Comparison of ENCODE assay signal across 12 cellular contexts in the genomic region with DNA sequence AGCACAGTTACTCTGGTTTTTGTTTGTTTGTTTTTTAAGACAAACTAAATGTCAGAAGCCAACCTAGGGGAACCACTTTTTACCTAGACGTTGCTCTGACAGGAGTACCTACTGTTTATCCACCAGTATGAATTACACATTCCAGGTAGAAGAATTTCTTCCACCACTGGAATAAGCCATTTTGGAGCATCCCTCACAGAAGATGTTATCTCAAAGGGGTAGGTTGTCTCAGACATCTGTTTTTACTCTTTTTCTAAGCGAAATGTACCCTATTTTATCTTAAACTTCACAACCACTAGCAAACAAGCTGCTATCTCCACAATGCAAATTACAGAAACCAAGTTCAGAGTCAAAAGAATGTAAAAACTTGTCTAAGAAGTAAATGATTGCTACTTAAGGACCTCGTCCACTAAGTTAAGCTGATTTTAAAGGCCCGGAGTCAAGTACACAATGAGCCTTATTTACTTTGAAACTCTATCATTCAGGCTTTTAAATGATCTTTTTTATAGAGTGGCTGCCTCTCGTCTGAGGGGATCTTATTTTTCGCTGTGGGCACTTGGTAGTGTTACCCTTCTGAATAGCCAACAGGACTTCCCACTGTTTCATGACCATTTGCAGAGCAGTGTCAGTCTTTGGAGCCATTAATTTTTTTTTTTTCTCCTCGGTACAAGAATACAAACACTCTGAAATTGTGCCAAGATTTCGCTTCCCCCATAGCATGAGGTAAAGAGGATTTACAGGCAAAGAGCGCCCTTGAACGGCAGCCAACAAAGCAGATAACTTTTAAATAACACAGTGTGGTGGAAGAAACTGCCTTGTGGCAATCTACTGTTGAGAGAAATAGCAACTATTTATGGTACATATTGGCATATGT. TPM values are rescaled to one million over a fixed set of nuclear protein-coding genes. Genes with fewer than 3 reads are reported as not detected.
DNase-seq lines count a peak whose midpoint lies in the region; ATAC-seq, FAIRE-seq and TF ChIP-seq lines count a peak whose summit lies in the region.
"Had no signal": no experiment of that assay in that cellular context is flagged by ENCODE, and none has a peak within 500 bp of the region (broad histone marks: within the 10 kb centered on the region; RNA-seq: fewer than 3 reads in every experiment).

No MANE protein-coding gene starts in this region.

- no peak overlapping the region for H3K4me2 ChIP-seq in endothelial cell of umbilical vein (ENCODE audit: insufficient read depth, low read length)

- no peaks in the 10 kb centered on the region for H3K27me3 ChIP-seq in endothelial cell of umbilical vein (ENCODE audit: control insufficient read depth in 2 of 2, insufficient read depth in 2 of 2, low read length in 2 of 2)

- POLR2A ChIA-PET in endothelial cell of umbilical vein (lab: Charles Lee), result interaction anchor here (0.7 kb wide), 1 partner anchor 117 kb away, joined by 3 read pairs; no protein-coding TSS in a partner anchor

- DNase-seq in NOMO-1 treated with DMSO at 0.1 percent for 48 hours (lab: John Stamatoyannopoulos, UW; ENCODE audit: unreplicated experiment), result peak; percentile 7
- DNase-seq in NOMO-1 treated with dmso at 0.1 percent for 144 hours (lab: John Stamatoyannopoulos, UW; ENCODE audit: unreplicated experiment), result no peak
- DNase-seq in NCI-H82 treated with DMSO at 0.1 percent for 48 hours (lab: John Stamatoyannopoulos, UW; ENCODE audit: unreplicated experiment), result peak; percentile 65
- DNase-seq in endothelial cell of umbilical vein (ENCODE audit: low read depth, low spot score), result peak; percentile 35
- peak; percentile 56 for DNase-seq in smooth muscle cell of the brain vasculature (ENCODE audit: low read depth, low spot score)
- no peak for DNase-seq in cerebellar cortex (ENCODE audit: low spot score)
- no peak for DNase-seq in cerebellum (ENCODE audit: low spot score)
- DNase-seq: activated T-cell treated with anti-CD3 and anti-CD28 coated beads, Interleukin-2, amount 50 U/mL, for 1 hour; HFFc6; SW 1271 had no signal

- CTCF ChIA-PET in endothelial cell of umbilical vein (lab: Charles Lee), result no interaction called here

- H3K4me1 ChIP-seq in endothelial cell of umbilical vein (ENCODE audit: control insufficient read depth, extremely low read depth, insufficient read depth, low read length), result no peaks in the 10 kb centered on the region

- no peaks in the 10 kb centered on the region for H3K79me2 ChIP-seq in endothelial cell of umbilical vein (ENCODE audit: control insufficient read depth, insufficient read depth, low read length)

- no peak for TF ChIP-seq CTCF in endothelial cell of umbilical vein (IDR thresholded peaks at IDR 0.05; ENCODE audit: extremely low read depth in 1 of 2, insufficient read depth in 1 of 2, low read depth in 1 of 2, low read length in 2 of 2)

- H3K36me3 ChIP-seq in endothelial cell of umbilical vein (ENCODE audit: control insufficient read depth in 2 of 2, extremely low read depth in 1 of 2, insufficient read depth in 2 of 2, low read length in 2 of 2), result no peaks in the 10 kb centered on the region

- H4K20me1 ChIP-seq in endothelial cell of umbilical vein (replicated peaks; ENCODE audit: control insufficient read depth, extremely low read depth, insufficient read depth, low read length), result no peaks in the 10 kb centered on the region

- no peak for TF ChIP-seq POLR2A in endothelial cell of umbilical vein (IDR thresholded peaks at IDR 0.05; ENCODE audit: low read depth, low read length)

- no peak for ATAC-seq in HG02973 (IDR thresholded peaks at IDR 0.05; ENCODE audit: unreplicated experiment)

- no peak for FAIRE-seq in endothelial cell of umbilical vein (lab: Jason Lieb, UNC)

- H3K9ac ChIP-seq in endothelial cell of umbilical vein (replicated peaks; ENCODE audit: extremely low read depth, insufficient read depth, low read length), result no peak overlapping the region

- H2AFZ ChIP-seq in endothelial cell of umbilical vein (ENCODE audit: low read depth, low read length), result no peak overlapping the region

- intact Hi-C loops in endothelial cell of umbilical vein (cut with micrococcal nuclease), result no loop called here

- no TSS peak for BruUV-seq in endothelial cell of umbilical vein (replicated peaks; lab: Mats Ljungman, UMichigan)

- dilution Hi-C loops in endothelial cell of umbilical vein (cut with MboI; ENCODE audit: extremely low pct_ligation_motif_present, low sequenced_read_pairs), result no loop called here

- H3K9me3 ChIP-seq in endothelial cell of umbilical vein (replicated peaks; ENCODE audit: control insufficient read depth, insufficient read depth, low read length), result no peaks in the 10 kb centered on the region

- no peak overlapping the region for H3K4me3 ChIP-seq in endothelial cell of umbilical vein (replicated peaks in 1 of 3; ENCODE audit: insufficient read depth in 1 of 3, low read depth in 1 of 3, low read length in 3 of 3)

- no peaks in the 10 kb centered on the region for H3K9me1 ChIP-seq in endothelial cell of umbilical vein (replicated peaks; ENCODE audit: control insufficient read depth, extremely low read depth, insufficient read depth, low read length)

- no peak overlapping the region for H3K27ac ChIP-seq in endothelial cell of umbilical vein (ENCODE audit: insufficient read depth, low read depth, low read length)

TF ChIP-seq in endothelial cell of umbilical vein, 7 proteins besides CTCF, POLR2A, EP300 and RAD21:
- TF ChIP-seq GATA2 (IDR thresholded peaks at IDR 0.05; ENCODE audit: insufficient read depth, insufficient read length, low read depth, low read length) (no peak), POLR2AphosphoS5 (IDR thresholded peaks at IDR 0.05; ENCODE audit: insufficient read depth, low read depth, low read length) (no peak), JUN (IDR thresholded peaks at IDR 0.05; ENCODE audit: borderline replicate concordance, insufficient read depth, insufficient read length, low read depth) (no peak), MYC (IDR thresholded peaks at IDR 0.05; ENCODE audit: low read depth, low read length) (no peak)

RNA-seq across cellular contexts. Expression of a gene that starts 15.7 kb away (rescaled TPM):
- total RNA-seq in endothelial cell of umbilical vein (not detected in 2 replicates), cerebellum (7.8 TPM)
- not detected in 2 replicates for polyA plus RNA-seq in endothelial cell of umbilical vein
- not detected in 2 replicates for polyA plus RNA-seq in endothelial cell of umbilical vein (2011; cell fraction: cytosol; rRNA removed)
- polyA plus RNA-seq in endothelial cell of umbilical vein (2011; cell fraction: nucleus; rRNA removed), result not detected in 2 replicates
- polyA plus RNA-seq in endothelial cell of umbilical vein (2012), result not detected in 2 replicates
- polyA minus RNA-seq in endothelial cell of umbilical vein, result not detected in 2 replicates
- not detected for polyA minus RNA-seq in endothelial cell of umbilical vein (2011; cell fraction: cytosol; rRNA and poly(A)+ RNA removed)
- polyA minus RNA-seq in endothelial cell of umbilical vein (2011; cell fraction: nucleus; rRNA and poly(A)+ RNA removed), result not detected in 2 replicates
- total RNA-seq: HFFc6 had no signal
- polyA plus RNA-seq: AG04450 had no signal

Comparison
In these comparisons a context has a peak if more than half of its experiments do, and no peak if none do; other contexts are left out.
1. DNase-seq: peak in NOMO-1 treated with DMSO at 0.1 percent for 48 hours (single experiment), NCI-H82 treated with DMSO at 0.1 percent for 48 hours (single experiment), endothelial cell of umbilical vein (single experiment) and smooth muscle cell of the brain vasculature (single experiment); none in NOMO-1 treated with dmso at 0.1 percent for 144 hours (single experiment), cerebellar cortex (single experiment) and cerebellum (single experiment).